ENCODE assay signal across 11 cellular contexts in the genomic region with DNA sequence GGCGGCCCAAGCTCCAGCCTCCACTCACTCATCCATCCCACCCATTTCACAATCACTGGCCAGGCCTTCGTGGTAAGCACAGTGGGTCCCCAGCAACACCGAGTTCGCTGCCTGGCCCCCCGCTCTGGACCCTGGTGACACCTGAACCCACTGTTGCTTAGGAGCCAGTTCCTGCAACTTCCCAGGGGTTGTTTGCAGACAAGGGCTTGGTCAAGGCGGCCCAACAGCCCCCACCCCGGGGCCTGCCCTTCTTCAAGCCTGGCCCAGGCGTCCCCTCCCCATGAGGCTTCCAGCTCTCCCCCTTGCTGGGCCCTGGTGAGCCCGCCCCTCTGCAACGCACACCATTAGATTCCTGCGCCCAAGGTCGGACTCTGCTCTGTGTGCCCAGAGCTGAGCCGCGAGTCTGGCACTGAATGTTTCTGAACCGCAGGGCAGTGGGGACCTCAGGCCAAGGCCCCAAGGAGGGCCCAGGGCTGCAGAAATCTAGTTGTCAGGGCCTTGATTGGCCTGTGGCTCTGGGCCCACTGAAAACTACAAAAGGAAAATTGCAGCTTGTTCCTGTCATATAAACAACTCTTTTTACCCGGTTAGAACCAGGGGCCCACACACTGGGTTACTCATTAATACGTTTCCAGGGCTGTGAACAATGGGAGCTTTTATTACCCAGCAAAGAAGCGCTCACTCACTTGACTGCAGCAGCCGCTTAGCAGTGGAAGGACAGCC. TPM values are rescaled to one million over a fixed set of nuclear protein-coding genes. Genes with fewer than 3 reads are reported as not detected.
A peak's percentile ranks its signal among the peaks of the same experiment; 100 is the strongest.
DNase-seq lines count a peak whose midpoint lies in the region; ATAC-seq, FAIRE-seq and TF ChIP-seq lines count a peak whose summit lies in the region.
"Had no signal": no experiment of that assay in that cellular context is flagged by ENCODE, and none has a peak within 500 bp of the region (broad histone marks: within the 10 kb centered on the region; RNA-seq: fewer than 3 reads in every experiment).

No MANE protein-coding gene starts in this region.

- FAIRE-seq in GM19239 (lab: Jason Lieb, UNC) (peak; percentile 33), small intestine (lab: Jason Lieb, UNC) (no peak)

- H3K27ac Mint-ChIP-seq in CD14-positive monocyte = no peak overlapping the region
- H3K27ac Mint-ChIP-seq: activated naive CD4-positive, alpha-beta T cell treated with anti-CD3 and anti-CD28 coated beads, Interleukin-2, amount 50 U/mL, for 72 hours had no signal

- H3K9me3 ChIP-seq in small intestine (ENCODE audit: control insufficient read depth, low read depth) (no peaks in the 10 kb centered on the region), heart right ventricle (no peaks in the 10 kb centered on the region)
- H3K9me3 ChIP-seq: gastrocnemius medialis had no signal

- DNase-seq in GM19239 (ENCODE audit: insufficient read length, low spot score) = peak; percentile 75
- DNase-seq in NCI-H2107 treated with DMSO at 0.1 percent for 48 hours (lab: John Stamatoyannopoulos, UW; ENCODE audit: unreplicated experiment) = peak; percentile 75
- DNase-seq in head of caudate nucleus = peak in 39 of 42 donors; percentile 32 to 89 (median 67)
- DNase-seq in small intestine = peak; percentile 93
- DNase-seq in GF-D8 (lab: John Stamatoyannopoulos, UW) = no peak
- no peak for DNase-seq in NCI-H446 (lab: John Stamatoyannopoulos, UW)
- DNase-seq in heart right ventricle = no peak
- DNase-seq in CD14-positive monocyte (ENCODE audit: low spot score) = no peak
- DNase-seq: gastrocnemius medialis, T-helper 2 cell had no signal

- peaks cover 0 to 5% (median 3%) of the 10 kb centered on the region in 3 donors for H3K27me3 Mint-ChIP-seq in CD14-positive monocyte (ENCODE audit: low read depth in 3 of 3)

- WGBS in small intestine, 3 donors = 19 to 52% (median 34%) methylated on average over 18 to 19 of the region's 19 CpGs
- 75 to 84% methylated on average over 18 to 19 of the region's 19 CpGs for WGBS in heart right ventricle, 2 donors

- peaks cover 17% of the 10 kb centered on the region for H3K4me1 Mint-ChIP-seq in CD14-positive monocyte

- no peaks in the 10 kb centered on the region for H3K27me3 ChIP-seq in small intestine (ENCODE audit: control insufficient read depth in 2 of 2, insufficient read depth in 2 of 2, low read length in 2 of 2)
- H3K27me3 ChIP-seq in heart right ventricle = no peaks in the 10 kb centered on the region
- H3K27me3 ChIP-seq: gastrocnemius medialis had no signal

- H3K4me1 ChIP-seq in small intestine (ENCODE audit: control insufficient read depth in 2 of 2, insufficient read depth in 1 of 2, low read depth in 1 of 2, low read length in 1 of 2) (peaks cover 10% of the 10 kb centered on the region in 2 donors), heart right ventricle (peaks cover 7 to 36% (median 27%) of the 10 kb centered on the region in 9 donors)

- peaks cover 9 to 10% of the 10 kb centered on the region in 2 donors for H3K36me3 Mint-ChIP-seq in CD14-positive monocyte

- H3K27ac ChIP-seq in small intestine (ENCODE audit: low read depth in 1 of 2, low read length in 1 of 2) (peak overlapping the region; percentile 92 to 95), heart right ventricle (no peak overlapping the region)
- H3K27ac ChIP-seq: gastrocnemius medialis had no signal

- H3K4me3 Mint-ChIP-seq in CD14-positive monocyte = no peak overlapping the region

- peaks cover 0 to 1% (median 0%) of the 10 kb centered on the region in 7 donors for H3K9me3 Mint-ChIP-seq in CD14-positive monocyte
- H3K9me3 Mint-ChIP-seq: activated naive CD4-positive, alpha-beta T cell treated with anti-CD3 and anti-CD28 coated beads, Interleukin-2, amount 50 U/mL, for 72 hours had no signal

- TF ChIP-seq CTCF in heart right ventricle (IDR thresholded peaks at IDR 0.05) (no peak), CD14-positive monocyte (IDR thresholded peaks at IDR 0.05) (no peak)

- H3K36me3 ChIP-seq in small intestine (ENCODE audit: control insufficient read depth in 2 of 2, insufficient read depth in 2 of 2, low read length in 2 of 2) = peaks cover under 1 to 3% of the 10 kb centered on the region in 2 donors
- H3K36me3 ChIP-seq in heart right ventricle = peaks cover 0 to 13% (median 5%) of the 10 kb centered on the region in 9 donors

- H3K4me3 ChIP-seq in small intestine (ENCODE audit: low read depth in 1 of 2, low read length in 2 of 2) (no peak overlapping the region), heart right ventricle (no peak overlapping the region)
- H3K4me3 ChIP-seq: gastrocnemius medialis had no signal

- intact Hi-C loops in head of caudate nucleus (cut with DNase I) (no loop called here), heart right ventricle (cut with DNase I) (no loop called here), CD14-positive monocyte (cut with micrococcal nuclease) (loop anchor here (5.0 to 10.0 kb wide), 3 partner anchors 157 to 185 kb away; a partner anchor contains a TSS)

- no peak for ATAC-seq in heart right ventricle
- ATAC-seq: activated naive CD4-positive, alpha-beta T cell treated with anti-CD3 and anti-CD28 coated beads, Interleukin-2, amount 50 U/mL, for 72 hours; gastrocnemius medialis had no signal

RNA-seq across cellular contexts. Expression of a gene that starts 2.1 kb away (rescaled TPM):
- 10 to 100 TPM in 1 of 3 donors, 1 to 10 TPM in 2; 8.9 to 10.6 (median 8.9) TPM for polyA plus RNA-seq in small intestine
- total RNA-seq in heart right ventricle = 1 to 10 TPM; 3.7 to 9.1 (median 6.1) TPM
- 1 to 10 TPM; 4.7 to 6.9 TPM for polyA plus RNA-seq in heart right ventricle
- 1 to 10 TPM; 7.4 to 7.6 TPM for polyA plus RNA-seq in CD14-positive monocyte

RNA-seq across cellular contexts. Expression of a gene that starts 5.5 kb away (rescaled TPM):
- polyA plus RNA-seq in small intestine (1 to 10 TPM in 1 of 3 donors, under 1 TPM in 2; 0.81 to 1.4 (median 0.89) TPM), heart right ventricle (not detected), CD14-positive monocyte (not detected)
- total RNA-seq in heart right ventricle = not detected
- total RNA-seq: activated naive CD4-positive, alpha-beta T cell treated with anti-CD3 and anti-CD28 coated beads, Interleukin-2, amount 50 U/mL, for 72 hours; gastrocnemius medialis had no signal

RNA-seq across cellular contexts. Expression of a gene that starts 23.0 kb away (rescaled TPM):
- polyA plus RNA-seq in small intestine (100 to 1,000 TPM in 2 of 3 donors, 10 to 100 TPM in 1; 69.2 to 113 (median 102) TPM), heart right ventricle (10 to 100 TPM in 1 of 2 donors, 1 to 10 TPM in 1; 2.3 to 13.5 TPM), CD14-positive monocyte (10 to 100 TPM; 49.1 to 72.2 TPM)
- total RNA-seq in heart right ventricle = 10 to 100 TPM in 5 of 10 donors, 1 to 10 TPM in 5; 5.2 to 14.9 (median 9.7) TPM

Comparison
In these comparisons a context has a peak if more than half of its experiments do, and no peak if none do; other contexts are left out.
1. DNase-seq: peak in GM19239 (single experiment), NCI-H2107 treated with DMSO at 0.1 percent for 48 hours (single experiment), head of caudate nucleus (39 of 42) and small intestine (single experiment); none in GF-D8 (single experiment), NCI-H446 (0 of 2), heart right ventricle (0 of 2) and CD14-positive monocyte (single experiment).
2. H3K27ac ChIP-seq: peak in small intestine (2 of 2); none in heart right ventricle (0 of 10).
3. intact Hi-C loops: an anchor here in CD14-positive monocyte (5.0 to 10.0 kb wide); none called in head of caudate nucleus and heart right ventricle.